In the genomic region with DNA sequence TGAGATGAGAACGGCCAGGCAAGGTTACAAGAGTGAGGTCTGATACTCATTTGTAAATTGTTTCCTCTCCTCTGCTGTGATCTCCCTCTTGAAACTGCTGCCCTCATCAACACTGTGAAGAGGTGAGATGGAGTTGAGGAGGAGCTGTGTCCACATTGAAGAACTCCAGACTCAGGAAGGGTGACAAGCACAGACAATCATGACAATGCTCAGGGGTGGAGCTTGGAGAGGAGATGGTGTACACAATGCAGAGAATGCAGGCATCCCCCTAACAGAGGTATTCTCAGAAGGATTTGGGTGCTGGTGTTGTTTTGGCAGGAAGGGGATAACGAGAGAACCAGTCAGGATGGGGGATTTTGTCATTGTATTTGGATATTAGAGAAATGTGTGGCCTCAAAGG, we compare ENCODE assay signal across 20 cellular contexts. TPM values are rescaled to one million over a fixed set of nuclear protein-coding genes. Genes with fewer than 3 reads are reported as not detected.
DNase-seq lines count a peak whose midpoint lies in the region; ATAC-seq, FAIRE-seq and TF ChIP-seq lines count a peak whose summit lies in the region.
"Had no signal": no experiment of that assay in that cellular context is flagged by ENCODE, and none has a peak within 500 bp of the region (broad histone marks: within the 10 kb centered on the region; RNA-seq: fewer than 3 reads in every experiment).

No MANE protein-coding gene starts in this region.

- no peak overlapping the region for H3K56ac ChIP-seq in H1 (replicated peaks; ENCODE audit: insufficient read length, low read depth, low read length)

- H3K18ac ChIP-seq in H1 (ENCODE audit: extremely low read depth, low read length), result no peak overlapping the region
- no peak overlapping the region for H3K18ac ChIP-seq in trophoblast cell (ENCODE audit: low read length)

- no peak for DNase-seq in PC-3
- no peak for DNase-seq in H1 (ENCODE audit: low read depth in 1 of 2, low spot score in 2 of 2)
- DNase-seq in trophoblast cell, result no peak
- DNase-seq in NCI-H446 (lab: John Stamatoyannopoulos, UW), result no peak
- no peak for DNase-seq in substantia nigra (lab: John Stamatoyannopoulos, UW)
- no peak for DNase-seq in WTC11 (ENCODE audit: low spot score)
- no peak for DNase-seq in T-helper 2 cell treated with Interferon-gamma antibody and Interleukin-4, amounts not matched to agents 5 μg/mL and 100 μg/mL, for 36 hours (ENCODE audit: low spot score)
- DNase-seq: activated CD4-positive, alpha-beta T cell treated with anti-CD3 and anti-CD28 coated beads, Interleukin-2, amount 50 U/mL, for 1 hour; activated naive CD4-positive, alpha-beta T cell treated with anti-CD3 and anti-CD28 coated beads, Interleukin-2, amount 50 U/mL, for 16 hours; CD8-positive, alpha-beta memory T cell; cortex of kidney; NCI-H187 treated with DMSO at 0.1 percent for 48 hours; NCI-H510A; nephron progenitor cell; psoas muscle; transverse colon had no signal

- H3K36me3 Mint-ChIP-seq in WTC11, result no peaks in the 10 kb centered on the region
- no peaks in the 10 kb centered on the region for H3K36me3 Mint-ChIP-seq in T-helper 2 cell treated with Interferon-gamma antibody and Interleukin-4, amounts not matched to agents 5 μg/mL and 100 μg/mL, for 36 hours (ENCODE audit: low read depth)

- H2BK120ac ChIP-seq in H1 (replicated peaks; ENCODE audit: low read depth, low read length), result no peak overlapping the region
- H2BK120ac ChIP-seq in trophoblast cell (ENCODE audit: insufficient read depth, low read length, poor library complexity), result no peak overlapping the region

- TF ChIP-seq RAD21 in H1 (IDR thresholded peaks at IDR 0.05 in 1 of 2, conservative IDR thresholded peaks at IDR 0.05 in 1 of 2; ENCODE audit: low read depth in 2 of 2, low read length in 2 of 2), result no peak

- no peak for TF ChIP-seq POLR2A in H1 (IDR thresholded peaks at IDR 0.05; ENCODE audit: control extremely low read depth in 1 of 2, low read depth in 2 of 2, low read length in 2 of 2)

- peak overlapping the region; percentile 51 for H2AFZ ChIP-seq in PC-3 (ENCODE audit: low read length)
- H2AFZ ChIP-seq in H1 (ENCODE audit: low read length), result 0 out of 2 replicates have a peak overlapping the region, but pooled peaks have one; percentile 67
- no peak overlapping the region for H2AFZ ChIP-seq in trophoblast cell (ENCODE audit: insufficient read depth, low read length, poor library complexity)

- CTCF ChIA-PET in PC-3 (lab: Charles Lee), result no interaction called here
- CTCF ChIA-PET in H1 (lab: Charles Lee; ENCODE audit: partially characterized antibody), result interaction anchor here (0.6 to 3.2 kb wide), 4 partner anchors 9 to 546 kb away, joined by 3 to 12 read pairs (median 4); no protein-coding TSS in a partner anchor
- CTCF ChIA-PET in WTC11 (lab: Charles Lee), result interaction anchor here (1.6 kb wide), 1 partner anchor 114 kb away, joined by 4 read pairs; no protein-coding TSS in a partner anchor

- H3K27me3 ChIP-seq in DOHH2 (ENCODE audit: control insufficient read depth, low read length) (no peaks in the 10 kb centered on the region), PC-3 (ENCODE audit: low read length) (no peaks in the 10 kb centered on the region), H1 (replicated peaks in 1 of 4; ENCODE audit: control insufficient read depth in 3 of 4, extremely low read depth in 1 of 4, insufficient read depth in 3 of 4, low read length in 3 of 4) (no peaks in the 10 kb centered on the region), trophoblast cell (ENCODE audit: insufficient read depth, low read length) (no peaks in the 10 kb centered on the region)
- H3K27me3 ChIP-seq: transverse colon had no signal

- ATAC-seq in PC-3 (peak; percentile 36), WTC11 (no peak)
- ATAC-seq: HepG2, psoas muscle had no signal

- no peak for FAIRE-seq in H1 (lab: Jason Lieb, UNC)
- FAIRE-seq: HepG2 had no signal

- H3K9me2 ChIP-seq in DOHH2 (replicated peaks; ENCODE audit: control insufficient read depth, low read length) (no peaks in the 10 kb centered on the region), PC-3 (replicated peaks; ENCODE audit: low read length) (no peaks in the 10 kb centered on the region)

- POLR2A ChIA-PET in PC-3 (lab: Charles Lee; ENCODE audit: unreplicated experiment), result interaction anchor here (0.5 kb wide), 1 partner anchor 987 kb away, joined by 3 read pairs; no protein-coding TSS in a partner anchor
- POLR2A ChIA-PET in H1 (lab: Charles Lee; ENCODE audit: partially characterized antibody), result no interaction called here
- POLR2A ChIA-PET in WTC11 (lab: Charles Lee), result no interaction called here

- no peak overlapping the region for H3K4ac ChIP-seq in H1 (replicated peaks; ENCODE audit: insufficient read length, low read depth, low read length)
- no peak overlapping the region for H3K4ac ChIP-seq in trophoblast cell (ENCODE audit: low read depth, low read length)

- no peak for TF ChIP-seq EP300 in H1 (IDR thresholded peaks at IDR 0.05; ENCODE audit: borderline replicate concordance in 1 of 2, low read depth in 2 of 2, low read length in 2 of 2)

- no peak overlapping the region for H3K14ac ChIP-seq in H1 (ENCODE audit: insufficient read length)
- no peak overlapping the region for H3K14ac ChIP-seq in trophoblast cell (ENCODE audit: low read length)

- no peaks in the 10 kb centered on the region for H3K79me2 ChIP-seq in DOHH2 (ENCODE audit: control insufficient read depth, low read length)
- H3K79me2 ChIP-seq in PC-3 (ENCODE audit: low read length), result no peaks in the 10 kb centered on the region
- no peaks in the 10 kb centered on the region for H3K79me2 ChIP-seq in H1 (ENCODE audit: control insufficient read depth in 1 of 2, insufficient read depth in 2 of 2, low read length in 2 of 2)
- no peaks in the 10 kb centered on the region for H3K79me2 ChIP-seq in trophoblast cell (ENCODE audit: control insufficient read depth, insufficient read depth, low read length, poor library complexity)

- H3K9ac ChIP-seq in PC-3 (ENCODE audit: low read length), result peak overlapping the region; percentile 69
- H3K9ac ChIP-seq in H1 (replicated peaks in 1 of 4; ENCODE audit: extremely low read depth in 1 of 4, low read depth in 3 of 4, low read length in 3 of 4), result no peak overlapping the region
- H3K9ac ChIP-seq in trophoblast cell (ENCODE audit: low read length), result no peak overlapping the region

- H2BK12ac ChIP-seq in H1 (ENCODE audit: low read depth, low read length) (no peak overlapping the region), trophoblast cell (ENCODE audit: low read length) (no peak overlapping the region)

- H2BK20ac ChIP-seq in H1 (ENCODE audit: low read length), result no peak overlapping the region

- H4K20me1 ChIP-seq in DOHH2 (ENCODE audit: control insufficient read depth, insufficient read depth, low read depth, low read length) (no peaks in the 10 kb centered on the region), PC-3 (ENCODE audit: low read length) (no peaks in the 10 kb centered on the region), H1 (replicated peaks in 1 of 2; ENCODE audit: control insufficient read depth in 1 of 2, insufficient read depth in 2 of 2, low read length in 2 of 2) (no peaks in the 10 kb centered on the region)

- no peaks in the 10 kb centered on the region for H3K9me3 Mint-ChIP-seq in WTC11
- H3K9me3 Mint-ChIP-seq in T-helper 2 cell treated with Interferon-gamma antibody and Interleukin-4, amounts not matched to agents 5 μg/mL and 100 μg/mL, for 36 hours, result no peaks in the 10 kb centered on the region
- H3K9me3 Mint-ChIP-seq: CD8-positive, alpha-beta memory T cell; nephron progenitor cell had no signal

- H4K8ac ChIP-seq in H1 (ENCODE audit: extremely low read depth, insufficient read depth, low read length) (no peak overlapping the region), trophoblast cell (ENCODE audit: low read depth, low read length) (no peak overlapping the region)

- H2BK15ac ChIP-seq in H1 (ENCODE audit: low read length), result no peak overlapping the region

- intact Hi-C loops in PC-3 (cut with micrococcal nuclease), result no loop called here

- WGBS in H1 (ENCODE audit: extremely low coverage in 1 of 2, insufficient coverage in 1 of 2, insufficient read length in 1 of 2, insufficient replicate concordance in 2 of 2, low coverage in 1 of 2, low lambda C conversion rate in 2 of 2, missing lambda C conversion rate in 1 of 2), 2 experiments, result 73% methylated on average over 2 of the region's 2 CpGs; no CpG with 5 or more reads in 1 of the 2 experiments
- WGBS in trophoblast cell (ENCODE audit: extremely low coverage, insufficient coverage, insufficient read length), result no CpG with 5 or more reads among the region's 2 CpGs

- no peaks in the 10 kb centered on the region for H3K23me2 ChIP-seq in H1 (ENCODE audit: low read depth, low read length)

- peak overlapping the region; percentile 46 for H3K4me2 ChIP-seq in DOHH2 (ENCODE audit: low read length)
- peak overlapping the region; percentile 59 for H3K4me2 ChIP-seq in PC-3 (ENCODE audit: low read length)
- no peak overlapping the region for H3K4me2 ChIP-seq in H1 (ENCODE audit: insufficient read depth in 1 of 2, low read depth in 2 of 2, low read length in 2 of 2)
- no peak overlapping the region for H3K4me2 ChIP-seq in trophoblast cell (ENCODE audit: low read length)

- H3F3A ChIP-seq in DOHH2 (ENCODE audit: control insufficient read depth, insufficient read depth) (0 out of 2 replicates have a peak, but pooled peaks cover 2% of the 10 kb centered on the region), PC-3 (ENCODE audit: low read length, unreplicated experiment) (no peaks in the 10 kb centered on the region)

- H3K4me1 Mint-ChIP-seq in WTC11, result peaks cover 23% of the 10 kb centered on the region
- no peaks in the 10 kb centered on the region for H3K4me1 Mint-ChIP-seq in T-helper 2 cell treated with Interferon-gamma antibody and Interleukin-4, amounts not matched to agents 5 μg/mL and 100 μg/mL, for 36 hours (ENCODE audit: low read depth)
- H3K4me1 Mint-ChIP-seq: nephron progenitor cell had no signal

- no peak overlapping the region for H3K27ac Mint-ChIP-seq in WTC11
- H3K27ac Mint-ChIP-seq in T-helper 2 cell treated with Interferon-gamma antibody and Interleukin-4, amounts not matched to agents 5 μg/mL and 100 μg/mL, for 36 hours, result no peak overlapping the region
- H3K27ac Mint-ChIP-seq: nephron progenitor cell had no signal

- peak overlapping the region; percentile 17 for H3K4me3 ChIP-seq in DOHH2 (ENCODE audit: low read length)
- H3K4me3 ChIP-seq in PC-3 (ENCODE audit: low read length), result no peak overlapping the region; the same call in 1 of the 2 replicates
- no peak overlapping the region for H3K4me3 ChIP-seq in H1 (ENCODE audit: extremely low read depth in 1 of 4, insufficient read depth in 2 of 4, low read depth in 3 of 4, low read length in 4 of 4)
- no peak overlapping the region for H3K4me3 ChIP-seq in trophoblast cell (ENCODE audit: low read depth, low read length)
- H3K4me3 ChIP-seq: psoas muscle, SK-N-MC, transverse colon had no signal

- no peaks in the 10 kb centered on the region for H3K79me1 ChIP-seq in H1 (ENCODE audit: low read depth, low read length)
- H3K79me1 ChIP-seq in trophoblast cell (ENCODE audit: low read length), result peaks cover 3% of the 10 kb centered on the region

- H2AK5ac ChIP-seq in H1 (ENCODE audit: low read depth, low read length), result no peak overlapping the region
- no peak overlapping the region for H2AK5ac ChIP-seq in trophoblast cell (ENCODE audit: low read length)

- no peak overlapping the region for H3K4me3 Mint-ChIP-seq in WTC11
- H3K4me3 Mint-ChIP-seq in T-helper 2 cell treated with Interferon-gamma antibody and Interleukin-4, amounts not matched to agents 5 μg/mL and 100 μg/mL, for 36 hours, result no peak overlapping the region
- H3K4me3 Mint-ChIP-seq: CD8-positive, alpha-beta memory T cell; nephron progenitor cell had no signal

- H4K5ac ChIP-seq in H1 (ENCODE audit: insufficient read length, low read depth, low read length), result no peak overlapping the region

- no peak for TF ChIP-seq CTCF in DOHH2 (IDR thresholded peaks at IDR 0.05; ENCODE audit: low read depth, low read length, poor library complexity, severe bottlenecking)
- no peak for TF ChIP-seq CTCF in PC-3 (conservative IDR thresholded peaks at IDR 0.05; ENCODE audit: low read depth, low read length)
- no peak for TF ChIP-seq CTCF in H1 (IDR thresholded peaks at IDR 0.05; ENCODE audit: control extremely low read depth in 1 of 3, insufficient read depth in 1 of 3, low read depth in 1 of 3, low read length in 3 of 3)
- no peak for TF ChIP-seq CTCF in WTC11 (IDR thresholded peaks at IDR 0.05)

- H3K36me3 ChIP-seq in DOHH2 (ENCODE audit: control insufficient read depth, low read length) (no peaks in the 10 kb centered on the region), PC-3 (ENCODE audit: low read depth, low read length) (no peaks in the 10 kb centered on the region), H1 (ENCODE audit: control insufficient read depth in 2 of 4, insufficient read depth in 4 of 4, low read length in 3 of 4) (no peaks in the 10 kb centered on the region), trophoblast cell (ENCODE audit: control insufficient read depth in 1 of 2, insufficient read depth in 2 of 2, low read length in 2 of 2) (no peaks in the 10 kb centered on the region)
- H3K36me3 ChIP-seq: transverse colon had no signal

- peaks cover 11% of the 10 kb centered on the region for H3K27me3 Mint-ChIP-seq in WTC11 (ENCODE audit: low read depth)
- H3K27me3 Mint-ChIP-seq in T-helper 2 cell treated with Interferon-gamma antibody and Interleukin-4, amounts not matched to agents 5 μg/mL and 100 μg/mL, for 36 hours (ENCODE audit: low read depth), result no peaks in the 10 kb centered on the region

- H2BK5ac ChIP-seq in H1 (ENCODE audit: low read depth, low read length) (no peak overlapping the region), trophoblast cell (ENCODE audit: low read depth, low read length, poor library complexity) (no peak overlapping the region)

- H3K27ac ChIP-seq in DOHH2 (ENCODE audit: low read depth, low read length) (no peak overlapping the region), PC-3 (ENCODE audit: low read length) (peak overlapping the region; percentile 95), H1 (ENCODE audit: low read depth, low read length) (no peak overlapping the region), trophoblast cell (ENCODE audit: low read depth, low read length) (peak overlapping the region; percentile 66), substantia nigra (ENCODE audit: low read depth, low read length, poor library complexity, severe bottlenecking) (no peak overlapping the region)
- H3K27ac ChIP-seq: psoas muscle, SK-N-MC, transverse colon had no signal

- H3K23ac ChIP-seq in H1 (ENCODE audit: insufficient read length) (no peak overlapping the region), trophoblast cell (ENCODE audit: low read length) (no peak overlapping the region)

- H4K91ac ChIP-seq in H1 (replicated peaks; ENCODE audit: insufficient read length, low read length), result no peak overlapping the region
- H4K91ac ChIP-seq in trophoblast cell (ENCODE audit: low read depth, low read length), result no peak overlapping the region

- H3K4me1 ChIP-seq in DOHH2 (ENCODE audit: control insufficient read depth, low read length), result peaks cover 54% of the 10 kb centered on the region
- peaks cover 47% of the 10 kb centered on the region for H3K4me1 ChIP-seq in PC-3 (ENCODE audit: insufficient read depth, low read length)
- no peaks in the 10 kb centered on the region for H3K4me1 ChIP-seq in H1 (replicated peaks in 1 of 4; ENCODE audit: control insufficient read depth in 3 of 4, insufficient read depth in 4 of 4, low read length in 3 of 4)
- peaks cover 9% of the 10 kb centered on the region in 2 experiments for H3K4me1 ChIP-seq in trophoblast cell (ENCODE audit: control insufficient read depth in 1 of 2, insufficient read depth in 2 of 2, low read length in 2 of 2)
- H3K4me1 ChIP-seq: psoas muscle had no signal

- H3K9me3 ChIP-seq in DOHH2 (ENCODE audit: control insufficient read depth, insufficient read depth, low read length) (no peaks in the 10 kb centered on the region), PC-3 (ENCODE audit: low read length) (no peaks in the 10 kb centered on the region), H1 (ENCODE audit: insufficient read depth in 2 of 2, low read depth in 1 of 2, low read length in 1 of 2) (no peaks in the 10 kb centered on the region), trophoblast cell (ENCODE audit: insufficient read depth, low read depth, low read length) (no peaks in the 10 kb centered on the region)
- H3K9me3 ChIP-seq: psoas muscle, transverse colon had no signal

- H4K12ac ChIP-seq in trophoblast cell (ENCODE audit: low read depth, low read length), result no peak overlapping the region

- no TSS peak for BruUV-seq in PC-3 (replicated peaks; lab: Mats Ljungman, UMichigan)

RNA-seq across cellular contexts. Expression of a gene that starts 21.5 kb away (rescaled TPM):
- 0.18 TPM in 1 of 2 replicates, not detected in the other for total RNA-seq in PC-3 (2014; rRNA removed)
- total RNA-seq in H1 (2021; fragmentation: NEBNext Ultra II Directional; extraction: Animal tissue kit (Norgen Biotek cat#: 25700)), result not detected in 2 replicates
- not detected in 2 replicates for polyA plus RNA-seq in H1 (2011; rRNA removed)
- not detected for polyA plus RNA-seq in H1 (2011; cell fraction: cytosol; rRNA removed)
- polyA plus RNA-seq in H1 (2011; cell fraction: nucleus; rRNA removed), result not detected
- not detected in 4 replicates for polyA plus RNA-seq in H1 (2012, experiment 1 of 2)
- not detected for polyA plus RNA-seq in H1 (2012, experiment 2 of 2)
- polyA plus RNA-seq in H1 (2013, experiment 1 of 2), result not detected
- not detected for polyA plus RNA-seq in H1 (2013, experiment 2 of 2)
- polyA minus RNA-seq in H1 (2011; rRNA and poly(A)+ RNA removed), result not detected in 2 replicates
- polyA minus RNA-seq in H1 (2011; cell fraction: cytosol; rRNA and poly(A)+ RNA removed), result not detected
- not detected for polyA minus RNA-seq in H1 (2011; cell fraction: nucleus; rRNA and poly(A)+ RNA removed)
- polyA plus RNA-seq in trophoblast cell (2013), result not detected in 2 replicates
- total RNA-seq in WTC11 (2021), result 0.23 to 0.50 TPM (median 0.48 TPM) in 3 replicates
- total RNA-seq: CD8-positive, alpha-beta memory T cell; HepG2; psoas muscle; transverse colon had no signal
- polyA plus RNA-seq: AG04450; CD8-positive, alpha-beta memory T cell had no signal

Comparison
In these comparisons a context has a peak if more than half of its experiments do, and no peak if none do; other contexts are left out.
1. H3K27ac ChIP-seq: peak in PC-3 (single experiment) and trophoblast cell (single experiment); none in DOHH2 (single experiment), H1 (single experiment) and substantia nigra (single experiment).
2. H3K4me2 ChIP-seq: peak in DOHH2 (single experiment) and PC-3 (single experiment); none in H1 (0 of 2) and trophoblast cell (single experiment).